8 cellular contexts compared by ENCODE assay signal in the genomic region with DNA sequence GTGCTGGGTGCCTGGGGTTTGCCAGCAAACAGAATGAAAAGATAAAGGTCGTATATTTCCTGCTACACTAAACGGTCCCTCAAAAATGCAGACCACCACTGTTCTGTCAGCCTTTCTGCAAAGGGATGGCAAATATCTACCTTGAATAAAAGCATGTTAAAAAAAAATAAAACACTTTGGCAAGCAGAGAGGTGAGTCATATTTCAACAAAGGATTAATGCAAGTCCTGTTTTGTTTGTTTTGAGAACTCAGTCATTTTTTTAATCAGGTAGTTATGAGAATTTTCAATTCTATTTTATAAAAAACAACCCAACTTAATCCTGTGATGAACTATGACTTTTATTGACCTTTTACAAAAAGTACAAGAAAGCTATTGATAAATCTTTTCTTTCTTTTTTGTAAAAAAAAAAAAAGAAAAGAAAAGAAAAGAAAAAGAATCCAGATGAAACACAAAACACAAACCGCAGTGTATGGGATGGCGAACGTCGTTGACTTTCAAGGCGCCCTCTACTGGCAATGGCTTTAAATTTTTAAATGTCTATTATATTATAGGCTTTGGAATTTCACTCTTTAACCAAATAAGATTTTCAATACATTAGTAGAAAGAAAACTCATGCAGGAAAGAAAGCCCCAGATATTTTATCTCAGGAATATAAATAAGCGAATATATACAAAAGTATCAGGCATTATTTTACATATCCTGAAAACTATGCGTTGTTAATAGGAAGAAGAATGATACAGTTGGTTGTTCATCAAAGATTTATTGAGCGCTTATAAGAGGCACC.
DNase-seq lines count a peak whose midpoint lies in the region; ATAC-seq and TF ChIP-seq lines count a peak whose summit lies in the region.

No MANE protein-coding gene starts in this region.

- peak; percentile 54 for DNase-seq in A673 (ENCODE audit: low spot score)
- peak; percentile 29 for DNase-seq in GM12865 (ENCODE audit: low read depth)
- DNase-seq in NCI-H748 (lab: John Stamatoyannopoulos, UW; ENCODE audit: unreplicated experiment), result peak; percentile 56
- peak; percentile 55 for DNase-seq in activated naive CD4-positive, alpha-beta T cell treated with anti-CD3 and anti-CD28 coated beads, Interleukin-2, amount 10 ng/mL, durations not matched to agents 7 days and 5 days
- DNase-seq in heart right ventricle, result peak in 1 of 2 donors; percentile 27
- peak; percentile 7 to 52 (median 20) for DNase-seq in stimulated activated CD4-positive, alpha-beta T cell treated with anti-CD3 and anti-CD28 coated beads, Interleukin-12 subunit alpha, Interleukin-12 subunit beta, amount 100 ng/mL, for 48 hours (ENCODE audit: low read depth in 2 of 3, low spot score in 1 of 3)
- DNase-seq in NCI-H2029 (lab: John Stamatoyannopoulos, UW), result no peak

- CTCF ChIA-PET in A673 (lab: Charles Lee), result interaction anchor here (0.6 to 0.7 kb wide), 2 partner anchors 29 to 50 kb away, joined by 3 to 6 read pairs; no protein-coding TSS in a partner anchor
- CTCF ChIA-PET in activated naive CD4-positive, alpha-beta T cell treated with anti-CD3 and anti-CD28 coated beads, Interleukin-2, amount 10 ng/mL, durations not matched to agents 7 days and 5 days (lab: Charles Lee), result interaction anchor here (0.6 to 2.2 kb wide), 16 partner anchors 10 to 291 kb away, joined by 3 to 11 read pairs (median 4); a partner anchor contains a TSS

- no peak overlapping the region for H3K4me3 Mint-ChIP-seq in activated naive CD4-positive, alpha-beta T cell treated with anti-CD3 and anti-CD28 coated beads, Interleukin-2, amount 10 ng/mL, durations not matched to agents 7 days and 5 days

- TF ChIP-seq CTCF in A673 (conservative IDR thresholded peaks at IDR 0.05; ENCODE audit: low read depth, low read length) (peak; percentile 82), GM12865 (IDR thresholded peaks at IDR 0.05; ENCODE audit: insufficient read depth, low read depth, low read length, missing control alignments) (peak; percentile 48), heart right ventricle (IDR thresholded peaks at IDR 0.05) (peak; percentile 44 to 81 (median 67))

- peaks cover 7% of the 10 kb centered on the region for H3K4me1 Mint-ChIP-seq in activated naive CD4-positive, alpha-beta T cell treated with anti-CD3 and anti-CD28 coated beads, Interleukin-2, amount 10 ng/mL, durations not matched to agents 7 days and 5 days

- peaks cover 6% of the 10 kb centered on the region for H3K27me3 Mint-ChIP-seq in activated naive CD4-positive, alpha-beta T cell treated with anti-CD3 and anti-CD28 coated beads, Interleukin-2, amount 10 ng/mL, durations not matched to agents 7 days and 5 days

- intact Hi-C loops in A673 (cut with micrococcal nuclease; ENCODE audit: unreplicated experiment) (no loop called here), heart right ventricle (cut with DNase I) (no loop called here)

- H3K27ac Mint-ChIP-seq in activated naive CD4-positive, alpha-beta T cell treated with anti-CD3 and anti-CD28 coated beads, Interleukin-2, amount 10 ng/mL, durations not matched to agents 7 days and 5 days, result no peak overlapping the region

- H3K9me3 ChIP-seq in A673 (ENCODE audit: low read depth, low read length, poor library complexity, severe bottlenecking), result no peaks in the 10 kb centered on the region
- no peaks in the 10 kb centered on the region for H3K9me3 ChIP-seq in heart right ventricle

- BruUV-seq in A673 (replicated peaks; lab: Mats Ljungman, UMichigan), result no TSS peak

- peaks cover 1% of the 10 kb centered on the region for H3K9me3 Mint-ChIP-seq in activated naive CD4-positive, alpha-beta T cell treated with anti-CD3 and anti-CD28 coated beads, Interleukin-2, amount 10 ng/mL, durations not matched to agents 7 days and 5 days

- no peaks in the 10 kb centered on the region for H3K36me3 ChIP-seq in A673 (ENCODE audit: insufficient read depth, low read length, poor library complexity, severe bottlenecking)
- no peaks in the 10 kb centered on the region for H3K36me3 ChIP-seq in heart right ventricle

- no peaks in the 10 kb centered on the region for H3K27me3 ChIP-seq in A673 (replicated peaks; ENCODE audit: insufficient read depth, low read depth, low read length, poor library complexity)
- H3K27me3 ChIP-seq in heart right ventricle, result no peaks in the 10 kb centered on the region

- H3K4me3 ChIP-seq in A673 (ENCODE audit: low read depth, low read length, poor library complexity, severe bottlenecking) (no peak overlapping the region), GM12865 (ENCODE audit: low read depth, low read length) (no peak overlapping the region), heart right ventricle (no peak overlapping the region)

- H3K36me3 Mint-ChIP-seq in activated naive CD4-positive, alpha-beta T cell treated with anti-CD3 and anti-CD28 coated beads, Interleukin-2, amount 10 ng/mL, durations not matched to agents 7 days and 5 days, result no peaks in the 10 kb centered on the region

- 37 to 43% methylated on average over 10 of the region's 10 CpGs for WGBS in heart right ventricle, 2 donors

- no peak overlapping the region for H3K27ac ChIP-seq in A673 (ENCODE audit: low read depth, low read length, poor library complexity, severe bottlenecking)
- peak overlapping the region in 2 of 10 donors; percentile 21 to 22 for H3K27ac ChIP-seq in heart right ventricle

- POLR2A ChIA-PET in A673 (lab: Charles Lee; ENCODE audit: low non-redundant PET), result no interaction called here

- peak in 4 of 8 donors; percentile 57 to 70 (median 65) for ATAC-seq in heart right ventricle
- no peak for ATAC-seq in HG03108 (IDR thresholded peaks at IDR 0.05; ENCODE audit: unreplicated experiment)

- no peaks in the 10 kb centered on the region for H3K4me1 ChIP-seq in A673 (ENCODE audit: insufficient read depth, low read length, poor library complexity, severe bottlenecking)
- H3K4me1 ChIP-seq in heart right ventricle, result peaks cover 0 to 45% (median 7%) of the 10 kb centered on the region in 9 donors
